In genomic region chr19:1038995-1039645, GRCh38 we compare ENCODE assay signal across 9 cellular contexts. TPM values are rescaled to one million over a fixed set of nuclear protein-coding genes. Genes with fewer than 3 reads are reported as not detected.
DNase-seq lines count a peak whose midpoint lies in the region; ATAC-seq and TF ChIP-seq lines count a peak whose summit lies in the region.
"Had no signal": no experiment of that assay in that cellular context is flagged by ENCODE, and none has a peak within 500 bp of the region (broad histone marks: within the 10 kb centered on the region; RNA-seq: fewer than 3 reads in every experiment).

No MANE protein-coding gene starts in this region.

- H2BK5ac ChIP-seq in trophoblast cell (ENCODE audit: low read depth, low read length, poor library complexity), result no peak overlapping the region

- DNase-seq in GM04503 (ENCODE audit: low read depth) (peak; percentile 13), OCI-LY7 (ENCODE audit: low spot score) (peak; percentile 55), trophoblast cell (peak in 1 of 2 donors; percentile 40), GM20000 (ENCODE audit: low spot score) (no peak)
- DNase-seq in effector memory CD8-positive, alpha-beta T cell, result no peak

- no peak overlapping the region for H4K8ac ChIP-seq in trophoblast cell (ENCODE audit: low read depth, low read length)

- peak overlapping the region; percentile 2 for H4K12ac ChIP-seq in trophoblast cell (ENCODE audit: low read depth, low read length)

- no peaks in the 10 kb centered on the region for H3K79me1 ChIP-seq in trophoblast cell (ENCODE audit: low read length)

- peak overlapping the region; percentile 85 for H3K4me3 ChIP-seq in OCI-LY7 (ENCODE audit: low read depth, low read length, poor library complexity, severe bottlenecking)
- no peak overlapping the region for H3K4me3 ChIP-seq in trophoblast cell (ENCODE audit: low read depth, low read length)

- H4K91ac ChIP-seq in trophoblast cell (ENCODE audit: low read depth, low read length), result no peak overlapping the region

- no peak overlapping the region for H3K4ac ChIP-seq in trophoblast cell (ENCODE audit: low read depth, low read length)

- peaks cover 22% of the 10 kb centered on the region for H3K36me3 ChIP-seq in OCI-LY7 (ENCODE audit: insufficient read depth, low read length)
- H3K36me3 ChIP-seq in trophoblast cell (ENCODE audit: control insufficient read depth in 1 of 2, insufficient read depth in 2 of 2, low read length in 2 of 2), result peaks cover 41 to 44% of the 10 kb centered on the region in 2 experiments
- H3K36me3 ChIP-seq: ovary had no signal

- H3K27ac ChIP-seq in OCI-LY7 (ENCODE audit: low read depth, low read length, poor library complexity, severe bottlenecking) (peak overlapping the region; percentile 97), trophoblast cell (ENCODE audit: low read depth, low read length) (peak overlapping the region; percentile 28)
- H3K27ac ChIP-seq: ovary had no signal

- no TSS peak for BruUV-seq in OCI-LY7 (replicated peaks; lab: Mats Ljungman, UMichigan)

- H3K79me2 ChIP-seq in OCI-LY7 (ENCODE audit: insufficient read depth, low read depth, low read length) (0 out of 2 replicates have a peak, but pooled peaks cover 5% of the 10 kb centered on the region), trophoblast cell (ENCODE audit: control insufficient read depth, insufficient read depth, low read length, poor library complexity) (no peaks in the 10 kb centered on the region)

- H3K18ac ChIP-seq in trophoblast cell (ENCODE audit: low read length), result no peak overlapping the region

- H4K20me1 ChIP-seq in OCI-LY7 (ENCODE audit: insufficient read depth, low read length), result no peaks in the 10 kb centered on the region; the same call in 1 of the 2 replicates

- H2BK120ac ChIP-seq in trophoblast cell (ENCODE audit: insufficient read depth, low read length, poor library complexity), result no peak overlapping the region

- peaks cover 75% of the 10 kb centered on the region for H3K36me3 Mint-ChIP-seq in effector memory CD8-positive, alpha-beta T cell (ENCODE audit: insufficient read depth)

- H3K4me1 ChIP-seq in OCI-LY7 (ENCODE audit: insufficient read depth, low read length, poor library complexity, severe bottlenecking) (peaks cover 43% of the 10 kb centered on the region), trophoblast cell (ENCODE audit: control insufficient read depth in 1 of 2, insufficient read depth in 2 of 2, low read length in 2 of 2) (peaks cover 3 to 8% of the 10 kb centered on the region in 2 experiments)

- H3K14ac ChIP-seq in trophoblast cell (ENCODE audit: low read length), result no peak overlapping the region

- peaks cover 44 to 57% of the 10 kb centered on the region in 2 donors for H3K4me1 Mint-ChIP-seq in effector memory CD8-positive, alpha-beta T cell (ENCODE audit: low read depth in 2 of 2)

- H3K9me3 ChIP-seq in OCI-LY7 (ENCODE audit: low read length), result no peaks in the 10 kb centered on the region
- no peaks in the 10 kb centered on the region for H3K9me3 ChIP-seq in trophoblast cell (ENCODE audit: insufficient read depth, low read depth, low read length)
- H3K9me3 ChIP-seq: ovary had no signal

- no peaks in the 10 kb centered on the region for H3K9me2 ChIP-seq in OCI-LY7 (ENCODE audit: insufficient read depth, low read length)

- peak overlapping the region; percentile 89 to 92 for H3K27ac Mint-ChIP-seq in effector memory CD8-positive, alpha-beta T cell

- no peak overlapping the region for H2AK5ac ChIP-seq in trophoblast cell (ENCODE audit: low read length)

- H3K9me3 Mint-ChIP-seq in effector memory CD8-positive, alpha-beta T cell, result no peaks in the 10 kb centered on the region

- no peak overlapping the region for H3K9ac ChIP-seq in trophoblast cell (ENCODE audit: low read length)

- H3K27me3 ChIP-seq in trophoblast cell (ENCODE audit: insufficient read depth, low read length), result no peaks in the 10 kb centered on the region

- H2AFZ ChIP-seq in OCI-LY7 (ENCODE audit: low read length), result no peak overlapping the region
- H2AFZ ChIP-seq in trophoblast cell (ENCODE audit: insufficient read depth, low read length, poor library complexity), result no peak overlapping the region

- TF ChIP-seq CTCF in OCI-LY7 (conservative IDR thresholded peaks at IDR 0.05; ENCODE audit: low read length), result no peak
- no peak for TF ChIP-seq CTCF in GM20000 (IDR thresholded peaks at IDR 0.05; ENCODE audit: extremely low read depth, missing control alignments)

- H2BK12ac ChIP-seq in trophoblast cell (ENCODE audit: low read length), result no peak overlapping the region

- intact Hi-C loops in OCI-LY7 (cut with micrococcal nuclease; ENCODE audit: unreplicated experiment), result loop anchor here (2.0 kb wide), 2 partner anchors 18 to 38 kb away; partner anchors contain the start of genes RNU6-2 and TMEM259

- CTCF ChIA-PET in OCI-LY7 (lab: Charles Lee; ENCODE audit: unreplicated experiment), result interaction anchor here (0.9 kb wide), 1 partner anchor 11 kb away, joined by 3 read pairs; no protein-coding TSS in a partner anchor

- no peak for ATAC-seq in effector memory CD8-positive, alpha-beta T cell (replicated peaks)
- ATAC-seq in GM21423 (IDR thresholded peaks at IDR 0.05; ENCODE audit: unreplicated experiment) (no peak), GM21717 (IDR thresholded peaks at IDR 0.05; ENCODE audit: unreplicated experiment) (no peak), HG03108 (IDR thresholded peaks at IDR 0.05; ENCODE audit: unreplicated experiment) (no peak)

- WGBS in trophoblast cell (ENCODE audit: extremely low coverage, insufficient coverage, insufficient read length), result no CpG with 5 or more reads among the region's 22 CpGs

- no peaks in the 10 kb centered on the region for H3K27me3 Mint-ChIP-seq in effector memory CD8-positive, alpha-beta T cell

- H3K4me3 Mint-ChIP-seq in effector memory CD8-positive, alpha-beta T cell, result peak overlapping the region; percentile 92 to 96

- POLR2A ChIA-PET in OCI-LY7 (lab: Charles Lee), result interaction anchor here (0.6 to 3.2 kb wide), 2 partner anchors 12 to 23 kb away, joined by 4 to 15 read pairs; partner anchors contain the start of gene CNN2

- H3K4me2 ChIP-seq in OCI-LY7 (ENCODE audit: low read length) (peak overlapping the region; percentile 77), trophoblast cell (ENCODE audit: low read length) (peak overlapping the region; percentile 49)

- no peak overlapping the region for H3K23ac ChIP-seq in trophoblast cell (ENCODE audit: low read length)

RNA-seq across cellular contexts. Expression of gene ABCA7, which starts 0.8 kb away (rescaled TPM):
- total RNA-seq in OCI-LY7 (2014; rRNA removed; shearing (Covaris generic)), result 22.5 and 43.3 TPM in 2 replicates
- 66.6 and 74.4 TPM in 2 replicates for total RNA-seq in OCI-LY7 (2022)
- 26.8 and 27.6 TPM in 2 replicates for polyA plus RNA-seq in trophoblast cell (2013)

RNA-seq across cellular contexts. Expression of gene CNN2, which starts 12.7 kb away (rescaled TPM):
- 51.5 and 73.7 TPM in 2 replicates for total RNA-seq in OCI-LY7 (2014; rRNA removed; shearing (Covaris generic))
- 126 and 127 TPM in 2 replicates for total RNA-seq in OCI-LY7 (2022)
- 349 and 351 TPM in 2 replicates for polyA plus RNA-seq in trophoblast cell (2013)

RNA-seq across cellular contexts. Expression of gene RNU6-2, which starts 17.8 kb away (rescaled TPM):
- not detected in 2 replicates for total RNA-seq in OCI-LY7 (2014; rRNA removed; shearing (Covaris generic))
- not detected in 2 replicates for total RNA-seq in OCI-LY7 (2022)
- not detected in 2 replicates for polyA plus RNA-seq in trophoblast cell (2013)
- total RNA-seq: ovary had no signal
- polyA plus RNA-seq: ovary had no signal

RNA-seq across cellular contexts. Expression of gene TMEM259, which starts 18.2 kb away (rescaled TPM):
- total RNA-seq in OCI-LY7 (2014; rRNA removed; shearing (Covaris generic)), result 131 and 169 TPM in 2 replicates
- 195 and 204 TPM in 2 replicates for total RNA-seq in OCI-LY7 (2022)
- polyA plus RNA-seq in trophoblast cell (2013), result 99.6 and 108 TPM in 2 replicates

RNA-seq across cellular contexts. Expression of gene ARHGAP45, which starts 27.8 kb away (rescaled TPM):
- total RNA-seq in OCI-LY7 (2014; rRNA removed; shearing (Covaris generic)), result 132 and 135 TPM in 2 replicates
- 138 and 143 TPM in 2 replicates for total RNA-seq in OCI-LY7 (2022)
- 13.6 and 14.5 TPM in 2 replicates for polyA plus RNA-seq in trophoblast cell (2013)

Comparison
In these comparisons a context has a peak if more than half of its experiments do, and no peak if none do; other contexts are left out.
1. DNase-seq: peak in GM04503 (single experiment) and OCI-LY7 (single experiment); none in effector memory CD8-positive, alpha-beta T cell (0 of 3) and GM20000 (single experiment).